In the genomic region with DNA sequence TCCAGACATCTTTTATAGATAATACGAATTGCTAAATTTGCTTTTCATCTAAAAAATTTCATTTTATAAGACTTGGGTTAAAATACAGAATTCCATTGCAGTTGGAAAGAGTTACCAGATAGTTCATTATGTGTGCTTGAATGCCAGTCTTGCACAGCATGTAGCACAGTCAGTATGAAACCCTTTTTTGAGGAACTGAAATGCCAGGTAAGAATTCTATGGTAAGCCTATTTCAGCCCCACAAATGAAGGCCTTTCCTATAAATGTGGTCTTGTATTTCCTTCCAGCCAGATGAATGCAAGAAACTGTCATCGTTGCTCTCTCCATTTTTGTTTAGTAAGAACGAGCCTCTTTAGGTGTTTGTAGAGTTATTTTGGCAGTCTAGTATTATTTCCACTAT, we compare ENCODE assay signal across 1 cellular context.
TF ChIP-seq lines count a peak whose summit lies in the region.

No MANE protein-coding gene starts in this region.

TF ChIP-seq in GM12878, 131 proteins besides CTCF, POLR2A, EP300 and RAD21 (continued from another document and continues in another):
- TF ChIP-seq, protein P1, sequence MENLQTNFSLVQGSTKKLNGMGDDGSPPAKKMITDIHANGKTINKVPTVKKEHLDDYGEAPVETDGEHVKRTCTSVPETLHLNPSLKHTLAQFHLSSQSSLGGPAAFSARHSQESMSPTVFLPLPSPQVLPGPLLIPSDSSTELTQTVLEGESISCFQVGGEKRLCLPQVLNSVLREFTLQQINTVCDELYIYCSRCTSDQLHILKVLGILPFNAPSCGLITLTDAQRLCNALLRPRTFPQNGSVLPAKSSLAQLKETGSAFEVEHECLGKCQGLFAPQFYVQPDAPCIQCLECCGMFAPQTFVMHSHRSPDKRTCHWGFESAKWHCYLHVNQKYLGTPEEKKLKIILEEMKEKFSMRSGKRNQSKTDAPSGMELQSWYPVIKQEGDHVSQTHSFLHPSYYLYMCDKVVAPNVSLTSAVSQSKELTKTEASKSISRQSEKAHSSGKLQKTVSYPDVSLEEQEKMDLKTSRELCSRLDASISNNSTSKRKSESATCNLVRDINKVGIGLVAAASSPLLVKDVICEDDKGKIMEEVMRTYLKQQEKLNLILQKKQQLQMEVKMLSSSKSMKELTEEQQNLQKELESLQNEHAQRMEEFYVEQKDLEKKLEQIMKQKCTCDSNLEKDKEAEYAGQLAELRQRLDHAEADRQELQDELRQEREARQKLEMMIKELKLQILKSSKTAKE (IDR thresholded peaks at IDR 0.05; ENCODE audit: low read depth, poor library complexity, severe bottlenecking): no peak
- no peak for TF ChIP-seq FOS (IDR thresholded peaks at IDR 0.05; ENCODE audit: borderline replicate concordance, extremely low read depth, insufficient read length)
- TF ChIP-seq, protein P2, sequence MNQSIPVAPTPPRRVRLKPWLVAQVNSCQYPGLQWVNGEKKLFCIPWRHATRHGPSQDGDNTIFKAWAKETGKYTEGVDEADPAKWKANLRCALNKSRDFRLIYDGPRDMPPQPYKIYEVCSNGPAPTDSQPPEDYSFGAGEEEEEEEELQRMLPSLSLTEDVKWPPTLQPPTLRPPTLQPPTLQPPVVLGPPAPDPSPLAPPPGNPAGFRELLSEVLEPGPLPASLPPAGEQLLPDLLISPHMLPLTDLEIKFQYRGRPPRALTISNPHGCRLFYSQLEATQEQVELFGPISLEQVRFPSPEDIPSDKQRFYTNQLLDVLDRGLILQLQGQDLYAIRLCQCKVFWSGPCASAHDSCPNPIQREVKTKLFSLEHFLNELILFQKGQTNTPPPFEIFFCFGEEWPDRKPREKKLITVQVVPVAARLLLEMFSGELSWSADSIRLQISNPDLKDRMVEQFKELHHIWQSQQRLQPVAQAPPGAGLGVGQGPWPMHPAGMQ (IDR thresholded peaks at IDR 0.05; ENCODE audit: borderline replicate concordance): no peak
- no peak for TF ChIP-seq HCFC1 (IDR thresholded peaks at IDR 0.05; ENCODE audit: low read length)
- TF ChIP-seq, protein P3, sequence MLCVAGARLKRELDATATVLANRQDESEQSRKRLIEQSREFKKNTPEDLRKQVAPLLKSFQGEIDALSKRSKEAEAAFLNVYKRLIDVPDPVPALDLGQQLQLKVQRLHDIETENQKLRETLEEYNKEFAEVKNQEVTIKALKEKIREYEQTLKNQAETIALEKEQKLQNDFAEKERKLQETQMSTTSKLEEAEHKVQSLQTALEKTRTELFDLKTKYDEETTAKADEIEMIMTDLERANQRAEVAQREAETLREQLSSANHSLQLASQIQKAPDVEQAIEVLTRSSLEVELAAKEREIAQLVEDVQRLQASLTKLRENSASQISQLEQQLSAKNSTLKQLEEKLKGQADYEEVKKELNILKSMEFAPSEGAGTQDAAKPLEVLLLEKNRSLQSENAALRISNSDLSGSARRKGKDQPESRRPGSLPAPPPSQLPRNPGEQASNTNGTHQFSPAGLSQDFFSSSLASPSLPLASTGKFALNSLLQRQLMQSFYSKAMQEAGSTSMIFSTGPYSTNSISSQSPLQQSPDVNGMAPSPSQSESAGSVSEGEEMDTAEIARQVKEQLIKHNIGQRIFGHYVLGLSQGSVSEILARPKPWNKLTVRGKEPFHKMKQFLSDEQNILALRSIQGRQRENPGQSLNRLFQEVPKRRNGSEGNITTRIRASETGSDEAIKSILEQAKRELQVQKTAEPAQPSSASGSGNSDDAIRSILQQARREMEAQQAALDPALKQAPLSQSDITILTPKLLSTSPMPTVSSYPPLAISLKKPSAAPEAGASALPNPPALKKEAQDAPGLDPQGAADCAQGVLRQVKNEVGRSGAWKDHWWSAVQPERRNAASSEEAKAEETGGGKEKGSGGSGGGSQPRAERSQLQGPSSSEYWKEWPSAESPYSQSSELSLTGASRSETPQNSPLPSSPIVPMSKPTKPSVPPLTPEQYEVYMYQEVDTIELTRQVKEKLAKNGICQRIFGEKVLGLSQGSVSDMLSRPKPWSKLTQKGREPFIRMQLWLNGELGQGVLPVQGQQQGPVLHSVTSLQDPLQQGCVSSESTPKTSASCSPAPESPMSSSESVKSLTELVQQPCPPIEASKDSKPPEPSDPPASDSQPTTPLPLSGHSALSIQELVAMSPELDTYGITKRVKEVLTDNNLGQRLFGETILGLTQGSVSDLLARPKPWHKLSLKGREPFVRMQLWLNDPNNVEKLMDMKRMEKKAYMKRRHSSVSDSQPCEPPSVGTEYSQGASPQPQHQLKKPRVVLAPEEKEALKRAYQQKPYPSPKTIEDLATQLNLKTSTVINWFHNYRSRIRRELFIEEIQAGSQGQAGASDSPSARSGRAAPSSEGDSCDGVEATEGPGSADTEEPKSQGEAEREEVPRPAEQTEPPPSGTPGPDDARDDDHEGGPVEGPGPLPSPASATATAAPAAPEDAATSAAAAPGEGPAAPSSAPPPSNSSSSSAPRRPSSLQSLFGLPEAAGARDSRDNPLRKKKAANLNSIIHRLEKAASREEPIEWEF (IDR thresholded peaks at IDR 0.05; ENCODE audit: insufficient replicate concordance, low read depth, low read length): no peak
- TF ChIP-seq, protein P4, sequence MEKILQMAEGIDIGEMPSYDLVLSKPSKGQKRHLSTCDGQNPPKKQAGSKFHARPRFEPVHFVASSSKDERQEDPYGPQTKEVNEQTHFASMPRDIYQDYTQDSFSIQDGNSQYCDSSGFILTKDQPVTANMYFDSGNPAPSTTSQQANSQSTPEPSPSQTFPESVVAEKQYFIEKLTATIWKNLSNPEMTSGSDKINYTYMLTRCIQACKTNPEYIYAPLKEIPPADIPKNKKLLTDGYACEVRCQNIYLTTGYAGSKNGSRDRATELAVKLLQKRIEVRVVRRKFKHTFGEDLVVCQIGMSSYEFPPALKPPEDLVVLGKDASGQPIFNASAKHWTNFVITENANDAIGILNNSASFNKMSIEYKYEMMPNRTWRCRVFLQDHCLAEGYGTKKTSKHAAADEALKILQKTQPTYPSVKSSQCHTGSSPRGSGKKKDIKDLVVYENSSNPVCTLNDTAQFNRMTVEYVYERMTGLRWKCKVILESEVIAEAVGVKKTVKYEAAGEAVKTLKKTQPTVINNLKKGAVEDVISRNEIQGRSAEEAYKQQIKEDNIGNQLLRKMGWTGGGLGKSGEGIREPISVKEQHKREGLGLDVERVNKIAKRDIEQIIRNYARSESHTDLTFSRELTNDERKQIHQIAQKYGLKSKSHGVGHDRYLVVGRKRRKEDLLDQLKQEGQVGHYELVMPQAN (conservative IDR thresholded peaks at IDR 0.05): no peak
- TF ChIP-seq KLF5 (IDR thresholded peaks at IDR 0.05; ENCODE audit: partially characterized antibody): no peak
- TF ChIP-seq GATAD2B (conservative IDR thresholded peaks at IDR 0.05; ENCODE audit: low read depth): no peak
- TF ChIP-seq KAT2A (conservative IDR thresholded peaks at IDR 0.05; ENCODE audit: control insufficient read depth, low read depth, low read length): no peak
- TF ChIP-seq MYB (IDR thresholded peaks at IDR 0.05; ENCODE audit: borderline replicate concordance, low read depth, low read length): no peak
- TF ChIP-seq TARDBP (IDR thresholded peaks at IDR 0.05; ENCODE audit: borderline replicate concordance): no peak
- peak; percentile 90 for TF ChIP-seq DPF2 (IDR thresholded peaks at IDR 0.05)
- TF ChIP-seq MYC (IDR thresholded peaks at IDR 0.05; ENCODE audit: insufficient read depth, insufficient read length, insufficient replicate concordance, low read length, severe bottlenecking): no peak
- no peak for TF ChIP-seq EGR1 (IDR thresholded peaks at IDR 0.05; ENCODE audit: borderline replicate concordance in 1 of 2, low read depth in 2 of 2, low read length in 2 of 2)
- TF ChIP-seq NRF1 (conservative IDR thresholded peaks at IDR 0.05; ENCODE audit: low read depth, low read length): no peak
- no peak for TF ChIP-seq CBFB (IDR thresholded peaks at IDR 0.05; ENCODE audit: low read depth)
- no peak for TF ChIP-seq SREBF2 (IDR thresholded peaks at IDR 0.05; ENCODE audit: low read length)
- TF ChIP-seq ZNF274 (IDR thresholded peaks at IDR 0.05; ENCODE audit: insufficient read depth, insufficient read length): no peak
- no peak for TF ChIP-seq POLR2AphosphoS5 (IDR thresholded peaks at IDR 0.05; ENCODE audit: low read length)
- peak; percentile 71; the same call in 1 of the 2 replicates for TF ChIP-seq BACH1 (IDR thresholded peaks at IDR 0.05; ENCODE audit: borderline replicate concordance)
- TF ChIP-seq NBN (IDR thresholded peaks at IDR 0.05): no peak
- TF ChIP-seq RELA (IDR thresholded peaks at IDR 0.05; ENCODE audit: borderline replicate concordance, partially characterized antibody): no peak
- TF ChIP-seq, protein P5, sequence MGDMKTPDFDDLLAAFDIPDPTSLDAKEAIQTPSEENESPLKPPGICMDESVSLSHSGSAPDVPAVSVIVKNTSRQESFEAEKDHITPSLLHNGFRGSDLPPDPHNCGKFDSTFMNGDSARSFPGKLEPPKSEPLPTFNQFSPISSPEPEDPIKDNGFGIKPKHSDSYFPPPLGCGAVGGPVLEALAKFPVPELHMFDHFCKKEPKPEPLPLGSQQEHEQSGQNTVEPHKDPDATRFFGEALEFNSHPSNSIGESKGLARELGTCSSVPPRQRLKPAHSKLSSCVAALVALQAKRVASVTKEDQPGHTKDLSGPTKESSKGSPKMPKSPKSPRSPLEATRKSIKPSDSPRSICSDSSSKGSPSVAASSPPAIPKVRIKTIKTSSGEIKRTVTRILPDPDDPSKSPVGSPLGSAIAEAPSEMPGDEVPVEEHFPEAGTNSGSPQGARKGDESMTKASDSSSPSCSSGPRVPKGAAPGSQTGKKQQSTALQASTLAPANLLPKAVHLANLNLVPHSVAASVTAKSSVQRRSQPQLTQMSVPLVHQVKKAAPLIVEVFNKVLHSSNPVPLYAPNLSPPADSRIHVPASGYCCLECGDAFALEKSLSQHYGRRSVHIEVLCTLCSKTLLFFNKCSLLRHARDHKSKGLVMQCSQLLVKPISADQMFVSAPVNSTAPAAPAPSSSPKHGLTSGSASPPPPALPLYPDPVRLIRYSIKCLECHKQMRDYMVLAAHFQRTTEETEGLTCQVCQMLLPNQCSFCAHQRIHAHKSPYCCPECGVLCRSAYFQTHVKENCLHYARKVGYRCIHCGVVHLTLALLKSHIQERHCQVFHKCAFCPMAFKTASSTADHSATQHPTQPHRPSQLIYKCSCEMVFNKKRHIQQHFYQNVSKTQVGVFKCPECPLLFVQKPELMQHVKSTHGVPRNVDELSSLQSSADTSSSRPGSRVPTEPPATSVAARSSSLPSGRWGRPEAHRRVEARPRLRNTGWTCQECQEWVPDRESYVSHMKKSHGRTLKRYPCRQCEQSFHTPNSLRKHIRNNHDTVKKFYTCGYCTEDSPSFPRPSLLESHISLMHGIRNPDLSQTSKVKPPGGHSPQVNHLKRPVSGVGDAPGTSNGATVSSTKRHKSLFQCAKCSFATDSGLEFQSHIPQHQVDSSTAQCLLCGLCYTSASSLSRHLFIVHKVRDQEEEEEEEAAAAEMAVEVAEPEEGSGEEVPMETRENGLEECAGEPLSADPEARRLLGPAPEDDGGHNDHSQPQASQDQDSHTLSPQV (IDR thresholded peaks at IDR 0.05): no peak
- peak; percentile 73; the same call in 1 of the 2 replicates for TF ChIP-seq MTA3 (IDR thresholded peaks at IDR 0.05; ENCODE audit: borderline replicate concordance, low read length)
- no peak for TF ChIP-seq TCF7 (IDR thresholded peaks at IDR 0.05; ENCODE audit: borderline replicate concordance)
- TF ChIP-seq CEBPB (IDR thresholded peaks at IDR 0.05; ENCODE audit: borderline replicate concordance in 1 of 2, low read depth in 2 of 2, low read length in 2 of 2): peak in 1 of 2 experiments; percentile 26; a peak in 1 of 4 replicates
- 0 out of 2 replicates have a peak, but pooled peaks have one; percentile 40 for TF ChIP-seq FOXM1 (IDR thresholded peaks at IDR 0.05; ENCODE audit: low read depth, low read length)
- no peak for TF ChIP-seq BMI1 (IDR thresholded peaks at IDR 0.05; ENCODE audit: borderline replicate concordance)
- TF ChIP-seq, protein P6, sequence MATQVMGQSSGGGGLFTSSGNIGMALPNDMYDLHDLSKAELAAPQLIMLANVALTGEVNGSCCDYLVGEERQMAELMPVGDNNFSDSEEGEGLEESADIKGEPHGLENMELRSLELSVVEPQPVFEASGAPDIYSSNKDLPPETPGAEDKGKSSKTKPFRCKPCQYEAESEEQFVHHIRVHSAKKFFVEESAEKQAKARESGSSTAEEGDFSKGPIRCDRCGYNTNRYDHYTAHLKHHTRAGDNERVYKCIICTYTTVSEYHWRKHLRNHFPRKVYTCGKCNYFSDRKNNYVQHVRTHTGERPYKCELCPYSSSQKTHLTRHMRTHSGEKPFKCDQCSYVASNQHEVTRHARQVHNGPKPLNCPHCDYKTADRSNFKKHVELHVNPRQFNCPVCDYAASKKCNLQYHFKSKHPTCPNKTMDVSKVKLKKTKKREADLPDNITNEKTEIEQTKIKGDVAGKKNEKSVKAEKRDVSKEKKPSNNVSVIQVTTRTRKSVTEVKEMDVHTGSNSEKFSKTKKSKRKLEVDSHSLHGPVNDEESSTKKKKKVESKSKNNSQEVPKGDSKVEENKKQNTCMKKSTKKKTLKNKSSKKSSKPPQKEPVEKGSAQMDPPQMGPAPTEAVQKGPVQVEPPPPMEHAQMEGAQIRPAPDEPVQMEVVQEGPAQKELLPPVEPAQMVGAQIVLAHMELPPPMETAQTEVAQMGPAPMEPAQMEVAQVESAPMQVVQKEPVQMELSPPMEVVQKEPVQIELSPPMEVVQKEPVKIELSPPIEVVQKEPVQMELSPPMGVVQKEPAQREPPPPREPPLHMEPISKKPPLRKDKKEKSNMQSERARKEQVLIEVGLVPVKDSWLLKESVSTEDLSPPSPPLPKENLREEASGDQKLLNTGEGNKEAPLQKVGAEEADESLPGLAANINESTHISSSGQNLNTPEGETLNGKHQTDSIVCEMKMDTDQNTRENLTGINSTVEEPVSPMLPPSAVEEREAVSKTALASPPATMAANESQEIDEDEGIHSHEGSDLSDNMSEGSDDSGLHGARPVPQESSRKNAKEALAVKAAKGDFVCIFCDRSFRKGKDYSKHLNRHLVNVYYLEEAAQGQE (IDR thresholded peaks at IDR 0.05; ENCODE audit: low read depth, low read length): no peak
- TF ChIP-seq, protein P7, sequence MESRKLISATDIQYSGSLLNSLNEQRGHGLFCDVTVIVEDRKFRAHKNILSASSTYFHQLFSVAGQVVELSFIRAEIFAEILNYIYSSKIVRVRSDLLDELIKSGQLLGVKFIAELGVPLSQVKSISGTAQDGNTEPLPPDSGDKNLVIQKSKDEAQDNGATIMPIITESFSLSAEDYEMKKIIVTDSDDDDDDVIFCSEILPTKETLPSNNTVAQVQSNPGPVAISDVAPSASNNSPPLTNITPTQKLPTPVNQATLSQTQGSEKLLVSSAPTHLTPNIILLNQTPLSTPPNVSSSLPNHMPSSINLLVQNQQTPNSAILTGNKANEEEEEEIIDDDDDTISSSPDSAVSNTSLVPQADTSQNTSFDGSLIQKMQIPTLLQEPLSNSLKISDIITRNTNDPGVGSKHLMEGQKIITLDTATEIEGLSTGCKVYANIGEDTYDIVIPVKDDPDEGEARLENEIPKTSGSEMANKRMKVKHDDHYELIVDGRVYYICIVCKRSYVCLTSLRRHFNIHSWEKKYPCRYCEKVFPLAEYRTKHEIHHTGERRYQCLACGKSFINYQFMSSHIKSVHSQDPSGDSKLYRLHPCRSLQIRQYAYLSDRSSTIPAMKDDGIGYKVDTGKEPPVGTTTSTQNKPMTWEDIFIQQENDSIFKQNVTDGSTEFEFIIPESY (IDR thresholded peaks at IDR 0.05): no peak
- TF ChIP-seq LARP7 (IDR thresholded peaks at IDR 0.05): no peak
- no peak for TF ChIP-seq SMC3 (IDR thresholded peaks at IDR 0.05; ENCODE audit: borderline replicate concordance, low read length)
- TF ChIP-seq CREM (IDR thresholded peaks at IDR 0.05; ENCODE audit: low read depth): no peak
- TF ChIP-seq ZBED1 (IDR thresholded peaks at IDR 0.05; ENCODE audit: borderline replicate concordance): no peak
- TF ChIP-seq, protein P8, sequence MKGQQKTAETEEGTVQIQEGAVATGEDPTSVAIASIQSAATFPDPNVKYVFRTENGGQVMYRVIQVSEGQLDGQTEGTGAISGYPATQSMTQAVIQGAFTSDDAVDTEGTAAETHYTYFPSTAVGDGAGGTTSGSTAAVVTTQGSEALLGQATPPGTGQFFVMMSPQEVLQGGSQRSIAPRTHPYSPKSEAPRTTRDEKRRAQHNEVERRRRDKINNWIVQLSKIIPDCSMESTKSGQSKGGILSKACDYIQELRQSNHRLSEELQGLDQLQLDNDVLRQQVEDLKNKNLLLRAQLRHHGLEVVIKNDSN (IDR thresholded peaks at IDR 0.05; ENCODE audit: borderline replicate concordance, extremely low read length, insufficient read depth, low read depth, low read length): no peak
